Comparison of ENCODE assay signal across 7 cellular contexts in genomic region chr6:93636987-93637664, GRCh38.
DNase-seq lines count a peak whose midpoint lies in the region; ATAC-seq, FAIRE-seq and TF ChIP-seq lines count a peak whose summit lies in the region.
"Not testable (repeated sequence)": the region's sequence is repeated elsewhere in the genome, so short reads cannot be mapped to it uniquely, and the experiment has no call there.

No MANE protein-coding gene starts in this region.

- H3K9me3 Mint-ChIP-seq in WTC11: peaks cover 11% of the 10 kb centered on the region
- not testable (repeated sequence) for H3K9me3 Mint-ChIP-seq in glutamatergic neuron (ENCODE audit: unreplicated experiment); progenitor cell of endocrine pancreas (ENCODE audit: low read depth)

- POLR2A ChIA-PET in WTC11 (lab: Charles Lee): not testable (repeated sequence)

- TF ChIP-seq CTCF in WTC11 (IDR thresholded peaks at IDR 0.05); glutamatergic neuron (IDR thresholded peaks at IDR 0.05; ENCODE audit: partially characterized antibody, unreplicated experiment); kidney (IDR thresholded peaks at IDR 0.05; ENCODE audit: borderline replicate concordance, extremely low read depth, insufficient read depth); progenitor cell of endocrine pancreas (IDR thresholded peaks at IDR 0.05; ENCODE audit: unreplicated experiment): not testable (repeated sequence)

- not testable (repeated sequence) for H3K4me1 ChIP-seq in ES-I3 (ENCODE audit: insufficient read depth, low read length); HUES6 (ENCODE audit: control insufficient read depth, insufficient read depth, low read length); kidney (ENCODE audit: control insufficient read depth in 1 of 2, insufficient read depth in 1 of 2, low read depth in 1 of 2, low read length in 2 of 2)

- peak overlapping the region; percentile 89 for H3K27ac Mint-ChIP-seq in WTC11
- peak overlapping the region; percentile 83 for H3K27ac Mint-ChIP-seq in glutamatergic neuron (ENCODE audit: unreplicated experiment)
- peak overlapping the region; percentile 93 for H3K27ac Mint-ChIP-seq in progenitor cell of endocrine pancreas

- H3K36me3 ChIP-seq in ES-I3 (ENCODE audit: insufficient read depth, low read length); HUES6 (ENCODE audit: control insufficient read depth, insufficient read depth, low read length); kidney (ENCODE audit: control insufficient read depth in 1 of 2, insufficient read depth in 2 of 2, low read length in 2 of 2): not testable (repeated sequence)

- peak overlapping the region; percentile 64 for H3K9ac ChIP-seq in ES-I3 (ENCODE audit: low read depth, low read length)
- H3K9ac ChIP-seq in HUES6 (ENCODE audit: low read length): peak overlapping the region; percentile 81
- H3K9ac ChIP-seq in kidney (ENCODE audit: low read length in 2 of 2): not testable (repeated sequence)

- H3K27me3 Mint-ChIP-seq in WTC11 (ENCODE audit: low read depth); glutamatergic neuron (ENCODE audit: unreplicated experiment); progenitor cell of endocrine pancreas: not testable (repeated sequence)

- FAIRE-seq in kidney (lab: Jason Lieb, UNC): not testable (repeated sequence)

- peaks cover 14% of the 10 kb centered on the region for H3K4me1 Mint-ChIP-seq in WTC11
- not testable (repeated sequence) for H3K4me1 Mint-ChIP-seq in glutamatergic neuron (ENCODE audit: low read depth, unreplicated experiment); progenitor cell of endocrine pancreas (ENCODE audit: low read depth)

- intact Hi-C loops in kidney (cut with DNase I): not testable (repeated sequence)

- CTCF ChIA-PET in WTC11 (lab: Charles Lee): not testable (repeated sequence)

- not testable (repeated sequence) for H3K9me3 ChIP-seq in ES-I3 (ENCODE audit: control insufficient read depth, insufficient read depth, low read length); HUES6 (ENCODE audit: control insufficient read depth, insufficient read depth, low read depth, low read length); kidney (ENCODE audit: control insufficient read depth in 1 of 2, low read length in 2 of 2)

- H3K27ac ChIP-seq in HUES6 (ENCODE audit: low read depth, low read length): peak overlapping the region; percentile 68
- not testable (repeated sequence) for H3K27ac ChIP-seq in kidney (ENCODE audit: low read depth in 2 of 2, low read length in 2 of 2)

- ATAC-seq in WTC11: not testable (repeated sequence)

- peak overlapping the region; percentile 82 for H3K4me3 Mint-ChIP-seq in WTC11
- H3K4me3 Mint-ChIP-seq in glutamatergic neuron (ENCODE audit: unreplicated experiment): peak overlapping the region; percentile 71
- H3K4me3 Mint-ChIP-seq in progenitor cell of endocrine pancreas (ENCODE audit: low read depth): peak overlapping the region; percentile 88

- DNase-seq in NCI-H510A treated with DMSO at 0.1 percent for 48 hours (lab: John Stamatoyannopoulos, UW) (peak; percentile 55), WTC11 (ENCODE audit: low spot score) (peak; percentile 52), kidney (peak; percentile 63)
- not testable (repeated sequence) for DNase-seq in glutamatergic neuron; progenitor cell of endocrine pancreas (ENCODE audit: low spot score, unreplicated experiment)

- not testable (repeated sequence) for H3K36me3 Mint-ChIP-seq in WTC11; glutamatergic neuron (ENCODE audit: unreplicated experiment); progenitor cell of endocrine pancreas (ENCODE audit: insufficient read depth)

- H3K4me3 ChIP-seq in HUES6 (ENCODE audit: low read depth, low read length): peak overlapping the region; percentile 73
- not testable (repeated sequence) for H3K4me3 ChIP-seq in kidney (ENCODE audit: low read length in 2 of 2)

- not testable (repeated sequence) for H3K27me3 ChIP-seq in HUES6 (ENCODE audit: control insufficient read depth, insufficient read depth, low read length)

TF ChIP-seq in WTC11, 78 proteins besides CTCF, POLR2A, EP300 and RAD21:
- TF ChIP-seq PRRX2 (CRISPR knock-in tag; IDR thresholded peaks at IDR 0.05) (0 out of 2 replicates have a peak, but pooled peaks have one; percentile 57), ZNF281 (CRISPR knock-in tag; IDR thresholded peaks at IDR 0.05) (peak; percentile 74; the same call in 1 of the 2 replicates)
